Comparison of ENCODE assay signal across 1 cellular context in the genomic region with DNA sequence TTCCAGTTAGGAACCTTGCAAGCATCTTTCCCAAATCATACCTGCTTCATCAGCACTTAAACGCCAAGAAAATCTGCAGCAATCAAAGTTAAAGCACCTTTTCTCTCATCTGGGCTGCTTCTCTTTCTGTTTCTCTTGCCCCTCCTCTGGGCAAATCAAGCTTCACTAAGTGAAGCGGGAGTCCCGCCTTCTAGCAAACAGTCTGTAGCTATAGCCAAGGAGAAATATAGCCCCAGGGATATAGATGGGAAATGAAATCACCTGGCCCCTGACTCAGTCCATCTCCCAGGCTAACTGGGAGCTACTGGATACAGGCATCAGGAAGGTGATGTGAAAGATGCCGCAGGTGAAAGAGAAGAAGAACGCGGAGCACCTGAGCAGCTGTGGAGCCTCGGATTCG.
TF ChIP-seq lines count a peak whose summit lies in the region.

No MANE protein-coding gene starts in this region.

TF ChIP-seq in WTC11, 78 proteins besides CTCF, POLR2A, EP300 and RAD21 (continued from another document):
- TF ChIP-seq ZMAT4 (CRISPR knock-in tag; IDR thresholded peaks at IDR 0.05): no peak
- TF ChIP-seq, protein P1, sequence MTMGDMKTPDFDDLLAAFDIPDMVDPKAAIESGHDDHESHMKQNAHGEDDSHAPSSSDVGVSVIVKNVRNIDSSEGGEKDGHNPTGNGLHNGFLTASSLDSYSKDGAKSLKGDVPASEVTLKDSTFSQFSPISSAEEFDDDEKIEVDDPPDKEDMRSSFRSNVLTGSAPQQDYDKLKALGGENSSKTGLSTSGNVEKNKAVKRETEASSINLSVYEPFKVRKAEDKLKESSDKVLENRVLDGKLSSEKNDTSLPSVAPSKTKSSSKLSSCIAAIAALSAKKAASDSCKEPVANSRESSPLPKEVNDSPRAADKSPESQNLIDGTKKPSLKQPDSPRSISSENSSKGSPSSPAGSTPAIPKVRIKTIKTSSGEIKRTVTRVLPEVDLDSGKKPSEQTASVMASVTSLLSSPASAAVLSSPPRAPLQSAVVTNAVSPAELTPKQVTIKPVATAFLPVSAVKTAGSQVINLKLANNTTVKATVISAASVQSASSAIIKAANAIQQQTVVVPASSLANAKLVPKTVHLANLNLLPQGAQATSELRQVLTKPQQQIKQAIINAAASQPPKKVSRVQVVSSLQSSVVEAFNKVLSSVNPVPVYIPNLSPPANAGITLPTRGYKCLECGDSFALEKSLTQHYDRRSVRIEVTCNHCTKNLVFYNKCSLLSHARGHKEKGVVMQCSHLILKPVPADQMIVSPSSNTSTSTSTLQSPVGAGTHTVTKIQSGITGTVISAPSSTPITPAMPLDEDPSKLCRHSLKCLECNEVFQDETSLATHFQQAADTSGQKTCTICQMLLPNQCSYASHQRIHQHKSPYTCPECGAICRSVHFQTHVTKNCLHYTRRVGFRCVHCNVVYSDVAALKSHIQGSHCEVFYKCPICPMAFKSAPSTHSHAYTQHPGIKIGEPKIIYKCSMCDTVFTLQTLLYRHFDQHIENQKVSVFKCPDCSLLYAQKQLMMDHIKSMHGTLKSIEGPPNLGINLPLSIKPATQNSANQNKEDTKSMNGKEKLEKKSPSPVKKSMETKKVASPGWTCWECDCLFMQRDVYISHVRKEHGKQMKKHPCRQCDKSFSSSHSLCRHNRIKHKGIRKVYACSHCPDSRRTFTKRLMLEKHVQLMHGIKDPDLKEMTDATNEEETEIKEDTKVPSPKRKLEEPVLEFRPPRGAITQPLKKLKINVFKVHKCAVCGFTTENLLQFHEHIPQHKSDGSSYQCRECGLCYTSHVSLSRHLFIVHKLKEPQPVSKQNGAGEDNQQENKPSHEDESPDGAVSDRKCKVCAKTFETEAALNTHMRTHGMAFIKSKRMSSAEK (CRISPR knock-in tag; IDR thresholded peaks at IDR 0.05; ENCODE audit: borderline replicate concordance): no peak
- no peak for TF ChIP-seq ZNF219 (CRISPR knock-in tag; IDR thresholded peaks at IDR 0.05; ENCODE audit: borderline replicate concordance)
